In genomic region chr16:56950881-56951771, GRCh38 we compare ENCODE assay signal across 8 cellular contexts. TPM values are rescaled to one million over a fixed set of nuclear protein-coding genes. Genes with fewer than 3 reads are reported as not detected.
DNase-seq lines count a peak whose midpoint lies in the region; ATAC-seq and TF ChIP-seq lines count a peak whose summit lies in the region.

No MANE protein-coding gene starts in this region.

- intact Hi-C loops in posterior vena cava (cut with DNase I) = loop anchor here (5.0 to 10.0 kb wide), 3 partner anchors 76 to 851 kb away; partner anchors contain the start of genes KIFC3 (in 1 of the 2) and SLC12A3 (in 1 of the 2)

- CTCF ChIA-PET in AG04449 (lab: Yijun Ruan, JAX) = interaction anchor here (0.8 to 5.8 kb wide), 20 partner anchors 10 to 162 kb away, joined by 3 to 99 read pairs (median 4); partner anchors contain the start of genes CETP and SLC12A3

- POLR2A ChIA-PET in AG04449 (lab: Yijun Ruan, JAX) = interaction anchor here (0.6 to 1.1 kb wide), 3 partner anchors 20 to 509 kb away, joined by 3 to 4 read pairs (median 3); partner anchors contain the start of gene HERPUD1

- DNase-seq in AG04449 (ENCODE audit: low read depth, low spot score) = no peak
- DNase-seq in NCI-H82 (lab: John Stamatoyannopoulos, UW) = peak; percentile 70
- peak; percentile 57 for DNase-seq in activated CD8-positive, alpha-beta memory T cell treated with anti-CD3 and anti-CD28 coated beads, Interleukin-2, amount 50 U/mL, for 4 hours
- peak; percentile 61 for DNase-seq in fibroblast of mammary gland (ENCODE audit: low read depth)
- DNase-seq in posterior vena cava (ENCODE audit: low spot score) = peak; percentile 83

- ATAC-seq in HG02798 (IDR thresholded peaks at IDR 0.05; ENCODE audit: poor library complexity, unreplicated experiment) = peak; percentile 43
- ATAC-seq in HG03139 (IDR thresholded peaks at IDR 0.05; ENCODE audit: unreplicated experiment) = no peak

- TF ChIP-seq CTCF in AG04449 (IDR thresholded peaks at IDR 0.05; ENCODE audit: insufficient read depth, low read length, missing control alignments) (peak; percentile 87), GM12874 (IDR thresholded peaks at IDR 0.05; ENCODE audit: insufficient read depth, low read depth, low read length) (peak; percentile 77), fibroblast of mammary gland (conservative IDR thresholded peaks at IDR 0.05; ENCODE audit: control insufficient read depth, insufficient read depth, low read depth, low read length) (peak; percentile 70)

- no peak overlapping the region for H3K4me3 ChIP-seq in AG04449 (ENCODE audit: low read depth, low read length)
- no peak overlapping the region for H3K4me3 ChIP-seq in fibroblast of mammary gland (ENCODE audit: control insufficient read depth, low read depth, low read length)

RNA-seq across cellular contexts. Expression of gene CETP, which starts 10.6 kb away (rescaled TPM):
- under 1 TPM in 1 of 2 donors, not detected in 1; 0.60 TPM for total RNA-seq in posterior vena cava

RNA-seq across cellular contexts. Expression of gene HERPUD1, which starts 19.2 kb away (rescaled TPM):
- 100 to 1,000 TPM in 1 of 2 donors, 10 to 100 TPM in 1; 99.7 to 106 TPM for total RNA-seq in posterior vena cava

RNA-seq across cellular contexts. Expression of gene NLRC5, which starts 38.2 kb away (rescaled TPM):
- total RNA-seq in posterior vena cava = 10 to 100 TPM; 37.8 to 53.2 TPM
